9 cellular contexts compared by ENCODE assay signal in genomic region chr12:53217049-53217929, GRCh38. TPM values are rescaled to one million over a fixed set of nuclear protein-coding genes. Genes with fewer than 3 reads are reported as not detected.
A peak's percentile ranks its signal among the peaks of the same experiment; 100 is the strongest.
DNase-seq lines count a peak whose midpoint lies in the region; ATAC-seq and TF ChIP-seq lines count a peak whose summit lies in the region.
"Had no signal": no experiment of that assay in that cellular context is flagged by ENCODE, and none has a peak within 500 bp of the region (broad histone marks: within the 10 kb centered on the region; RNA-seq: fewer than 3 reads in every experiment).

No MANE protein-coding gene starts in this region.

- no peak for TF ChIP-seq CTCF in AG04450 (IDR thresholded peaks at IDR 0.05; ENCODE audit: low read depth, low read length)
- no peak for TF ChIP-seq CTCF in NB4 (IDR thresholded peaks at IDR 0.05; ENCODE audit: low read depth, low read length)
- no peak for TF ChIP-seq CTCF in MCF 10A (IDR thresholded peaks at IDR 0.05; ENCODE audit: unreplicated experiment)

- H3K4me3 ChIP-seq in AG04450 (ENCODE audit: low read depth, low read length) (peak overlapping the region; percentile 80), NB4 (ENCODE audit: low read depth, low read length) (no peak overlapping the region)

- DNase-seq in AG04450 (ENCODE audit: low read depth, low spot score) (no peak), NB4 (ENCODE audit: low read depth) (peak; percentile 90), MCF 10A (ENCODE audit: unreplicated experiment) (peak; percentile 63), memory B cell (ENCODE audit: low spot score in 2 of 2) (no peak), NCI-H1092 treated with DMSO at 0.1 percent for 48 hours (lab: John Stamatoyannopoulos, UW) (no peak), retina (no peak)

- ATAC-seq in memory B cell (ENCODE audit: low read depth) (no peak), GM19463 (IDR thresholded peaks at IDR 0.05; ENCODE audit: unreplicated experiment) (no peak), GM21390 (IDR thresholded peaks at IDR 0.05; ENCODE audit: unreplicated experiment) (no peak)

- peak overlapping the region; percentile 83 for H3K4me3 Mint-ChIP-seq in MCF 10A (ENCODE audit: unreplicated experiment)
- peak overlapping the region; percentile 51 for H3K4me3 Mint-ChIP-seq in memory B cell

- CTCF ChIA-PET in AG04450 (lab: Charles Lee), result interaction anchor here (1.3 to 9.1 kb wide), 4 partner anchors 57 to 104 kb away, joined by 4 to 137 read pairs (median 16); partner anchors contain the start of gene AAAS
- CTCF ChIA-PET in MCF 10A (lab: Yijun Ruan, JAX), result interaction anchor here (0.6 to 9.3 kb wide), 7 partner anchors 15 to 105 kb away, joined by 3 to 275 read pairs (median 4); partner anchors contain the start of gene PFDN5

- H3K27ac ChIP-seq in AG04450 (ENCODE audit: low read depth, low read length), result peak overlapping the region; percentile 31

- intact Hi-C loops in MCF 10A (cut with micrococcal nuclease), result no loop called here

- H3K27ac Mint-ChIP-seq in MCF 10A (ENCODE audit: low read depth, unreplicated experiment), result peak overlapping the region; percentile 20
- H3K27ac Mint-ChIP-seq in memory B cell, result peak overlapping the region; percentile 77

- H3K4me1 Mint-ChIP-seq in MCF 10A (ENCODE audit: insufficient read depth, unreplicated experiment) (peaks cover 50% of the 10 kb centered on the region), memory B cell (peaks cover 51% of the 10 kb centered on the region)

- no peaks in the 10 kb centered on the region for H3K9me3 Mint-ChIP-seq in MCF 10A (ENCODE audit: unreplicated experiment)
- no peaks in the 10 kb centered on the region for H3K9me3 Mint-ChIP-seq in memory B cell
- H3K9me3 Mint-ChIP-seq: activated naive CD4-positive, alpha-beta T cell treated with anti-CD3 and anti-CD28 coated beads, Interleukin-2, amount 50 U/mL, for 72 hours had no signal

- no TSS peak for BruUV-seq in MCF 10A (replicated peaks; lab: Mats Ljungman, UMichigan)

- H3K27me3 ChIP-seq in AG04450 (ENCODE audit: control insufficient read depth, insufficient read depth, low read length), result no peaks in the 10 kb centered on the region

- no peaks in the 10 kb centered on the region; the same call in 1 of the 2 replicates for H3K9me3 ChIP-seq in AG04450 (ENCODE audit: control insufficient read depth, insufficient read depth, low read length)

- H3K27me3 Mint-ChIP-seq in MCF 10A (ENCODE audit: insufficient read depth, unreplicated experiment) (no peaks in the 10 kb centered on the region), memory B cell (no peaks in the 10 kb centered on the region)

- peaks cover 35% of the 10 kb centered on the region for H3K36me3 Mint-ChIP-seq in MCF 10A (ENCODE audit: insufficient read depth, unreplicated experiment)
- peaks cover 12% of the 10 kb centered on the region for H3K36me3 Mint-ChIP-seq in memory B cell

- POLR2A ChIA-PET in AG04450 (lab: Yijun Ruan, JAX), result interaction anchor here (0.8 kb wide), 1 partner anchor 128 kb away, joined by 3 read pairs; no protein-coding TSS in a partner anchor
- POLR2A ChIA-PET in MCF 10A (lab: Yijun Ruan, JAX), result interaction anchor here (1.1 to 4.9 kb wide), 3 partner anchors 34 to 81 kb away, joined by 3 to 43 read pairs (median 13); partner anchors contain the start of gene MYG1

- no peak for TF ChIP-seq POLR2A in NB4 (IDR thresholded peaks at IDR 0.05; ENCODE audit: extremely low read depth, insufficient read length)

RNA-seq across cellular contexts. Expression of gene ITGB7, which starts 10.2 kb away (rescaled TPM):
- 0.15 and 0.19 TPM in 2 replicates for polyA plus RNA-seq in AG04450 (2011; rRNA removed)
- 0.09 and 1.0 TPM in 2 replicates for polyA minus RNA-seq in AG04450 (2011; rRNA and poly(A)+ RNA removed)
- total RNA-seq in MCF 10A (2022), result 1.0 and 1.1 TPM in 2 replicates

RNA-seq across cellular contexts. Expression of gene RARG, which starts 14.7 kb away (rescaled TPM):
- polyA plus RNA-seq in AG04450 (2011; rRNA removed), result 20.1 and 25.6 TPM in 2 replicates
- polyA minus RNA-seq in AG04450 (2011; rRNA and poly(A)+ RNA removed), result 28.5 and 31.5 TPM in 2 replicates
- 30.9 and 43.7 TPM in 2 replicates for total RNA-seq in MCF 10A (2022)

RNA-seq across cellular contexts. Expression of gene CSAD, which starts 36.6 kb away (rescaled TPM):
- polyA plus RNA-seq in AG04450 (2011; rRNA removed), result 18.9 and 21.6 TPM in 2 replicates
- 10.2 and 10.5 TPM in 2 replicates for polyA minus RNA-seq in AG04450 (2011; rRNA and poly(A)+ RNA removed)
- 22.7 and 30.8 TPM in 2 replicates for total RNA-seq in MCF 10A (2022)

RNA-seq across cellular contexts. Expression of gene ZNF740, which starts 36.8 kb away (rescaled TPM):
- polyA plus RNA-seq in AG04450 (2011; rRNA removed), result 20.9 and 21.7 TPM in 2 replicates
- polyA minus RNA-seq in AG04450 (2011; rRNA and poly(A)+ RNA removed), result 37.1 and 38.0 TPM in 2 replicates
- 34.9 and 36.2 TPM in 2 replicates for total RNA-seq in MCF 10A (2022)

RNA-seq across cellular contexts. Expression of gene ESPL1, which starts 50.8 kb away (rescaled TPM):
- polyA plus RNA-seq in AG04450 (2011; rRNA removed), result 1.6 and 2.1 TPM in 2 replicates
- polyA minus RNA-seq in AG04450 (2011; rRNA and poly(A)+ RNA removed), result 3.0 and 3.6 TPM in 2 replicates
- 9.8 and 12.1 TPM in 2 replicates for total RNA-seq in MCF 10A (2022)

Comparison
In these comparisons a context has a peak if more than half of its experiments do, and no peak if none do; other contexts are left out.
1. DNase-seq: peak in NB4 (single experiment) and MCF 10A (single experiment); none in AG04450 (single experiment), memory B cell (0 of 2), NCI-H1092 treated with DMSO at 0.1 percent for 48 hours (single experiment) and retina (single experiment).